Comparison of ENCODE assay signal across 17 cellular contexts in genomic region chr20:50332491-50332980, GRCh38.
A peak's percentile ranks its signal among the peaks of the same experiment; 100 is the strongest.
DNase-seq lines count a peak whose midpoint lies in the region; ATAC-seq and TF ChIP-seq lines count a peak whose summit lies in the region.
"Had no signal": no experiment of that assay in that cellular context is flagged by ENCODE, and none has a peak within 500 bp of the region (broad histone marks: within the 10 kb centered on the region; RNA-seq: fewer than 3 reads in every experiment).

No MANE protein-coding gene starts in this region.

- TF ChIP-seq CTCF in SK-N-SH (IDR thresholded peaks at IDR 0.05) (no peak), chondrocyte (IDR thresholded peaks at IDR 0.05) (no peak), osteocyte (IDR thresholded peaks at IDR 0.05) (no peak), prostate gland (IDR thresholded peaks at IDR 0.05) (no peak)

- H3K9me3 ChIP-seq in SK-N-SH (no peaks in the 10 kb centered on the region), prostate gland (no peaks in the 10 kb centered on the region)
- H3K9me3 ChIP-seq: HAP-1 had no signal

- TF ChIP-seq POLR2A in prostate gland (IDR thresholded peaks at IDR 0.05), result no peak

- intact Hi-C loops in prostate gland (cut with DNase I), result no loop called here

- H3K36me3 Mint-ChIP-seq in chondrocyte (ENCODE audit: low read depth), result no peaks in the 10 kb centered on the region
- no peaks in the 10 kb centered on the region for H3K36me3 Mint-ChIP-seq in osteocyte (ENCODE audit: unreplicated experiment)

- H3K4me1 ChIP-seq in SK-N-SH (ENCODE audit: control insufficient read depth in 1 of 2, insufficient read depth in 2 of 2, low read depth in 1 of 2, low read length in 1 of 2) (peaks cover 0 to 6% of the 10 kb centered on the region in 2 experiments; a peak in 2 of 4 replicates), prostate gland (replicated peaks) (no peaks in the 10 kb centered on the region)
- H3K4me1 ChIP-seq: HAP-1 had no signal

- H3K9me3 Mint-ChIP-seq in chondrocyte (ENCODE audit: low read depth), result no peaks in the 10 kb centered on the region
- no peaks in the 10 kb centered on the region for H3K9me3 Mint-ChIP-seq in osteocyte (ENCODE audit: unreplicated experiment)

- H3K4me3 ChIP-seq in SK-N-SH (ENCODE audit: low read depth in 2 of 2, low read length in 1 of 2) (no peak overlapping the region), prostate gland (no peak overlapping the region)
- H3K4me3 ChIP-seq: BLaER1, HAP-1 had no signal

- H4K20me1 ChIP-seq in SK-N-SH (ENCODE audit: insufficient read depth), result no peaks in the 10 kb centered on the region

- H3K36me3 ChIP-seq in SK-N-SH (replicated peaks in 1 of 2; ENCODE audit: control insufficient read depth in 1 of 2, insufficient read depth in 2 of 2, low read length in 1 of 2) (no peaks in the 10 kb centered on the region), prostate gland (no peaks in the 10 kb centered on the region)
- H3K36me3 ChIP-seq: BLaER1, HAP-1 had no signal

- TF ChIP-seq RAD21 in SK-N-SH (IDR thresholded peaks at IDR 0.05; ENCODE audit: low read length), result no peak

- POLR2A ChIA-PET in SK-N-SH (lab: Yijun Ruan, JAX), result no interaction called here

- no peak overlapping the region for H3K27ac ChIP-seq in SK-N-SH (ENCODE audit: low read depth in 2 of 2, low read length in 1 of 2)
- H3K27ac ChIP-seq in prostate gland, result no peak overlapping the region
- H3K27ac ChIP-seq: BLaER1 had no signal

- no peaks in the 10 kb centered on the region for H3K9me2 ChIP-seq in SK-N-SH

- H3F3A ChIP-seq in SK-N-SH (replicated peaks; ENCODE audit: insufficient read depth), result no peaks in the 10 kb centered on the region

- no peak overlapping the region for H2AFZ ChIP-seq in SK-N-SH (ENCODE audit: low read depth)

- DNase-seq in SK-N-SH (no peak), chondrocyte (ENCODE audit: low spot score) (peak; percentile 60), osteocyte (ENCODE audit: extremely low spot score, unreplicated experiment) (no peak), NAMALWA (ENCODE audit: low spot score) (no peak), epidermal melanocyte (ENCODE audit: insufficient read length, low spot score) (no peak), prostate gland (ENCODE audit: low spot score) (no peak), occipital lobe (lab: John Stamatoyannopoulos, UW) (no peak)
- DNase-seq: 8988T, DMS153, KBM-7, NCI-H1105, NCI-H1694 treated with DMSO at 0.1 percent for 48 hours, NCI-H69, Right ventricle myocardium superior had no signal

- H3K4me3 Mint-ChIP-seq in chondrocyte (ENCODE audit: unreplicated experiment) (no peak overlapping the region), osteocyte (ENCODE audit: unreplicated experiment) (no peak overlapping the region)

- H3K4me1 Mint-ChIP-seq in chondrocyte (ENCODE audit: low read depth) (peaks cover 15% of the 10 kb centered on the region), osteocyte (ENCODE audit: unreplicated experiment) (peaks cover 25% of the 10 kb centered on the region)

- H3K4me2 ChIP-seq in SK-N-SH, result no peak overlapping the region
- H3K4me2 ChIP-seq: BLaER1 had no signal

- no peaks in the 10 kb centered on the region for H3K27me3 Mint-ChIP-seq in chondrocyte (ENCODE audit: low read depth)
- peaks cover 10% of the 10 kb centered on the region for H3K27me3 Mint-ChIP-seq in osteocyte (ENCODE audit: unreplicated experiment)

- ATAC-seq in SK-N-SH treated with all-trans-retinoic acid at 6 μM for 48 hours, result no peak

- CTCF ChIA-PET in SK-N-SH (lab: Yijun Ruan, JAX), result no interaction called here

- H3K27me3 ChIP-seq in SK-N-SH (ENCODE audit: insufficient read depth) (no peaks in the 10 kb centered on the region), prostate gland (replicated peaks; ENCODE audit: insufficient read depth) (no peaks in the 10 kb centered on the region)
- H3K27me3 ChIP-seq: BLaER1 had no signal

- H3K27ac Mint-ChIP-seq in chondrocyte (ENCODE audit: unreplicated experiment) (no peak overlapping the region), osteocyte (ENCODE audit: unreplicated experiment) (peak overlapping the region; percentile 1)

- no peak overlapping the region for H3K9ac ChIP-seq in SK-N-SH
- H3K9ac ChIP-seq: BLaER1 had no signal

- WGBS in SK-N-SH (ENCODE audit: low lambda C conversion rate), result 88% methylated on average over 11 of the region's 11 CpGs
- 84% methylated on average over 11 of the region's 11 CpGs for WGBS in prostate gland

- no peak for TF ChIP-seq EP300 in SK-N-SH (IDR thresholded peaks at IDR 0.05; ENCODE audit: borderline replicate concordance in 1 of 2, low read depth in 1 of 2, low read length in 1 of 2)

- H3K79me2 ChIP-seq in SK-N-SH (ENCODE audit: insufficient read depth), result no peaks in the 10 kb centered on the region

TF ChIP-seq in SK-N-SH treated with all-trans-retinoic acid at 6 μM for 48 hours, 23 proteins besides CTCF, POLR2A, EP300 and RAD21:
- TF ChIP-seq ZFP3 (CRISPR knock-in tag; IDR thresholded peaks at IDR 0.05), result peak; percentile 89
- TF ChIP-seq ZFP30 (CRISPR knock-in tag; IDR thresholded peaks at IDR 0.05), result no peak
- TF ChIP-seq ZNF565 (CRISPR knock-in tag; conservative IDR thresholded peaks at IDR 0.05; ENCODE audit: low read depth), result no peak
- no peak for TF ChIP-seq ZNF70 (CRISPR knock-in tag; IDR thresholded peaks at IDR 0.05)
- no peak for TF ChIP-seq RARB (CRISPR knock-in tag; IDR thresholded peaks at IDR 0.05)

TF ChIP-seq in SK-N-SH, 30 proteins besides CTCF, POLR2A, EP300 and RAD21:
- TF ChIP-seq TAF1 (IDR thresholded peaks at IDR 0.05; ENCODE audit: borderline replicate concordance, low read depth, low read length), result no peak
- no peak for TF ChIP-seq NFIC (IDR thresholded peaks at IDR 0.05; ENCODE audit: borderline replicate concordance)
- no peak for TF ChIP-seq JUND (IDR thresholded peaks at IDR 0.05)
- TF ChIP-seq GABPA (IDR thresholded peaks at IDR 0.05; ENCODE audit: low read depth), result no peak
- no peak for TF ChIP-seq MAX (IDR thresholded peaks at IDR 0.05; ENCODE audit: low read depth)
- no peak for TF ChIP-seq POLR2AphosphoS5 (IDR thresholded peaks at IDR 0.05; ENCODE audit: low read depth, low read length)
- no peak for TF ChIP-seq MXI1 (IDR thresholded peaks at IDR 0.05; ENCODE audit: low read depth, low read length)
